3 cellular contexts compared by ENCODE assay signal in genomic region chrY:25621817-25622216, GRCh38. TPM values are rescaled to one million over a fixed set of nuclear protein-coding genes. Genes with fewer than 3 reads are reported as not detected.
"Had no signal": no experiment of that assay in that cellular context is flagged by ENCODE, and none has a peak within 500 bp of the region (broad histone marks: within the 10 kb centered on the region; RNA-seq: fewer than 3 reads in every experiment).

TSS of gene CDY1 (plus strand) at chrY:25622117. CDS start at chrY:25622443, 326 bp downstream.

RNA-seq across cellular contexts. Expression of gene CDY1, which starts in this region (rescaled TPM):
- polyA plus RNA-seq: GM23248, GM23338, H1 had no signal
